8 cellular contexts compared by ENCODE assay signal in genomic region chr5:140546851-140547507, GRCh38. TPM values are rescaled to one million over a fixed set of nuclear protein-coding genes. Genes with fewer than 3 reads are reported as not detected.
A peak's percentile ranks its signal among the peaks of the same experiment; 100 is the strongest.
DNase-seq lines count a peak whose midpoint lies in the region; ATAC-seq and TF ChIP-seq lines count a peak whose summit lies in the region.

No MANE protein-coding gene starts in this region.

- DNase-seq in CD4-positive, alpha-beta T cell: no peak
- DNase-seq in MV-4-11 (lab: John Stamatoyannopoulos, UW): peak; percentile 10
- no peak for DNase-seq in epithelial cell of prostate (ENCODE audit: low read depth, low spot score)
- no peak for DNase-seq in neuronal stem cell (ENCODE audit: low spot score)
- no peak for DNase-seq in SHP77 treated with DMSO at 0.1 percent for 48 hours (lab: John Stamatoyannopoulos, UW)
- no peak for DNase-seq in DMS79 (lab: John Stamatoyannopoulos, UW)
- no peak for DNase-seq in medulla oblongata (ENCODE audit: extremely low spot score)
- DNase-seq in NCI-H524 (lab: John Stamatoyannopoulos, UW): no peak

- POLR2A ChIA-PET in CD4-positive, alpha-beta T cell (lab: Charles Lee): interaction anchor here (0.6 to 5.0 kb wide), 20 partner anchors 9 to 773 kb away, joined by 3 to 87 read pairs (median 10); partner anchors contain the start of genes ANKHD1, APBB3, CD14 and HARS1

- no peaks in the 10 kb centered on the region for H3K9me3 ChIP-seq in CD4-positive, alpha-beta T cell (ENCODE audit: control insufficient read depth, low read length)
- no peaks in the 10 kb centered on the region for H3K9me3 ChIP-seq in neuronal stem cell (replicated peaks in 1 of 2; ENCODE audit: control insufficient read depth in 2 of 2, insufficient read depth in 1 of 2, low read depth in 1 of 2, low read length in 2 of 2)

- H3K4me1 ChIP-seq in neuronal stem cell (ENCODE audit: control insufficient read depth in 2 of 2, insufficient read depth in 1 of 2, low read depth in 1 of 2, low read length in 2 of 2): peaks cover 3 to 10% of the 10 kb centered on the region in 2 donors

- H3K14ac ChIP-seq in neuronal stem cell (ENCODE audit: low read length): no peak overlapping the region

- no peak overlapping the region for H4K91ac ChIP-seq in neuronal stem cell (ENCODE audit: low read depth, low read length, poor library complexity)

- H3K27me3 Mint-ChIP-seq in CD4-positive, alpha-beta T cell: no peaks in the 10 kb centered on the region

- H3K4me2 ChIP-seq in neuronal stem cell (ENCODE audit: insufficient read depth, low read length, poor library complexity, severe bottlenecking): peak overlapping the region; percentile 56

- no peak overlapping the region for H4K8ac ChIP-seq in neuronal stem cell (ENCODE audit: low read depth, low read length)

- peak overlapping the region; percentile 88 for H3K27ac ChIP-seq in CD4-positive, alpha-beta T cell (ENCODE audit: low read depth, low read length)
- peak overlapping the region; percentile 83 for H3K27ac ChIP-seq in epithelial cell of prostate
- H3K27ac ChIP-seq in neuronal stem cell (replicated peaks; ENCODE audit: low read length): peak overlapping the region; percentile 68

- H3K4me3 ChIP-seq in neuronal stem cell (ENCODE audit: low read length in 2 of 2): no peak overlapping the region

- no peak overlapping the region for H2BK15ac ChIP-seq in neuronal stem cell (ENCODE audit: low read length)

- intact Hi-C loops in CD4-positive, alpha-beta T cell (cut with DNase I, micrococcal nuclease): loop anchor here (1.0 to 5.0 kb wide), 5 partner anchors 17 to 165 kb away; partner anchors contain the start of genes ANKHD1 (in 2 of the 2), TMCO6 (in 2 of the 2), APBB3 (in 1 of the 2) and SLC35A4 (in 1 of the 2)

- peak; percentile 0 for ATAC-seq in CD4-positive, alpha-beta T cell (ENCODE audit: poor library complexity)

- H3K36me3 ChIP-seq in neuronal stem cell (replicated peaks in 1 of 2; ENCODE audit: control insufficient read depth in 2 of 2, insufficient read depth in 2 of 2, low read length in 2 of 2): peaks cover 33 to 94% of the 10 kb centered on the region in 2 donors

- H2BK5ac ChIP-seq in neuronal stem cell (ENCODE audit: low read length): no peak overlapping the region

- peak overlapping the region; percentile 28 for H2AK5ac ChIP-seq in neuronal stem cell (ENCODE audit: low read depth, low read length)

- no peak overlapping the region for H2BK120ac ChIP-seq in neuronal stem cell (ENCODE audit: low read depth, low read length)

- H2AFZ ChIP-seq in neuronal stem cell (ENCODE audit: low read length): no peak overlapping the region

- no peaks in the 10 kb centered on the region for H3K27me3 ChIP-seq in CD4-positive, alpha-beta T cell (ENCODE audit: control insufficient read depth, insufficient read depth, low read length)
- no peaks in the 10 kb centered on the region for H3K27me3 ChIP-seq in neuronal stem cell (ENCODE audit: control insufficient read depth in 3 of 3, insufficient read depth in 3 of 3, low read depth in 1 of 3, low read length in 3 of 3)

- TF ChIP-seq CTCF in CD4-positive, alpha-beta T cell (IDR thresholded peaks at IDR 0.05): no peak

- H3K4me1 Mint-ChIP-seq in CD4-positive, alpha-beta T cell (ENCODE audit: low read depth): peaks cover 38% of the 10 kb centered on the region

- CTCF ChIA-PET in CD4-positive, alpha-beta T cell (lab: Charles Lee): interaction anchor here (0.7 to 3.5 kb wide), 21 partner anchors 9 to 175 kb away, joined by 3 to 22 read pairs (median 4); partner anchors contain the start of genes APBB3, CD14, IK and NDUFA2

- H3K18ac ChIP-seq in neuronal stem cell (ENCODE audit: low read length): peak overlapping the region; percentile 48

- H3K9ac ChIP-seq in neuronal stem cell (ENCODE audit: low read depth, low read length, poor library complexity): peak overlapping the region; percentile 74

- peaks cover 3% of the 10 kb centered on the region for H3K79me1 ChIP-seq in neuronal stem cell (ENCODE audit: low read depth, low read length)

- H3K9me3 Mint-ChIP-seq in CD4-positive, alpha-beta T cell: no peaks in the 10 kb centered on the region

- H3K4me3 Mint-ChIP-seq in CD4-positive, alpha-beta T cell: peak overlapping the region; percentile 96

- H3K4ac ChIP-seq in neuronal stem cell (ENCODE audit: low read length): peak overlapping the region; percentile 61

- H3K36me3 Mint-ChIP-seq in CD4-positive, alpha-beta T cell (ENCODE audit: low read depth): peaks cover 81% of the 10 kb centered on the region

- no peak overlapping the region for H3K23ac ChIP-seq in neuronal stem cell (ENCODE audit: low read depth, low read length, poor library complexity)

- WGBS in neuronal stem cell (ENCODE audit: extremely low coverage in 2 of 2, insufficient read length in 2 of 2, insufficient replicate concordance in 1 of 2), 2 donors: no CpG with 5 or more reads among the region's 13 CpGs

- H2BK12ac ChIP-seq in neuronal stem cell (ENCODE audit: low read length): no peak overlapping the region

- peak overlapping the region; percentile 96 for H3K27ac Mint-ChIP-seq in CD4-positive, alpha-beta T cell

RNA-seq across cellular contexts. Expression of gene EIF4EBP3, which starts 0.5 kb away (rescaled TPM):
- total RNA-seq in CD4-positive, alpha-beta T cell: 10 to 100 TPM; 12.7 to 15.1 TPM
- 6.6 TPM for polyA plus RNA-seq in neuronal stem cell (2013, experiment 1 of 2)
- 6.6 TPM for polyA plus RNA-seq in neuronal stem cell (2013, experiment 2 of 2)

RNA-seq across cellular contexts. Expression of gene SRA1, which starts 10.3 kb away (rescaled TPM):
- total RNA-seq in CD4-positive, alpha-beta T cell: 10 to 100 TPM; 30.9 to 31.6 TPM
- polyA plus RNA-seq in neuronal stem cell (2013, experiment 1 of 2): 29.3 TPM
- 29.1 TPM for polyA plus RNA-seq in neuronal stem cell (2013, experiment 2 of 2)

RNA-seq across cellular contexts. Expression of gene APBB3, which starts 17.4 kb away (rescaled TPM):
- total RNA-seq in CD4-positive, alpha-beta T cell: 10 to 100 TPM; 56.6 to 61.5 TPM
- 10.0 TPM for polyA plus RNA-seq in neuronal stem cell (2013, experiment 1 of 2)
- polyA plus RNA-seq in neuronal stem cell (2013, experiment 2 of 2): 8.5 TPM

RNA-seq across cellular contexts. Expression of gene SLC35A4, which starts 17.6 kb away (rescaled TPM):
- 10 to 100 TPM; 16.9 to 17.8 TPM for total RNA-seq in CD4-positive, alpha-beta T cell
- 63.6 TPM for polyA plus RNA-seq in neuronal stem cell (2013, experiment 1 of 2)
- polyA plus RNA-seq in neuronal stem cell (2013, experiment 2 of 2): 61.2 TPM
